ENCODE assay signal across 8 cellular contexts in the genomic region with DNA sequence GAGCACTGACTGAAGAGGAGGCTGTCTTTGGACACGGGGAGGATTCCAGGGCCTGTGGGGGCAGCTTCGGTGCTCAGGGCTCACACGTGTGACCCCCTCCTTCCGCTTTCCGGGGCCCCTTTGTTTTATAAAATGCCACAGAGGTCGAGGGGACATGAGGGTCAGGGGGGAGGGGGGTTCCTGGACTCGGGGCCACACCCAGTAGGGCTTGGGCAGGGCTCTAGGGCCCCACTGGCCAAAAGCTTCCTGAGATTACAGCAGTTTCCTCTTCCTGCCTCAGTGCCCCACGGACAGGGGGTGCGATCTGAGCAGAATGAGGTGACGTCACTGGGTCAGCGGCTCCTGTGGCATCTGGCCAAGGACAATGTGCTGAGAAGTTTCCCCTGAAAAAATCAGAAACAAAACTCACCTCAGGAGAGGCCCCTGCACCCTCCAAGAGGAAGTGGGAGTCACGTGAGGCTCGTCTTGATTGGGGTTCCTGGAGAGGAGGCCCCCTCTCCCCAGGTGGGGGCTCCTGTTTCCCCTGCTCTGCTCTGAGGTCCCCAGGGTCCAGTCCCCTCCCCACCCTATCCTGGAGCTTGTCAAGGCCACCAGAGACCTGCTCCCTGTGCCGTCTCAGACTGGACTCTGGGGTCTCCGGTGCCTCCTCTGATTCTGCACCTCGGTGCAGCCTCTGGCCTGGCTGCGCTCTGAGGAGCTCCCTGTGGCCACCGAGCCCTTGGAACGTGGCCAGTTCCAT. TPM values are rescaled to one million over a fixed set of nuclear protein-coding genes. Genes with fewer than 3 reads are reported as not detected.
DNase-seq lines count a peak whose midpoint lies in the region; ATAC-seq and TF ChIP-seq lines count a peak whose summit lies in the region.

No MANE protein-coding gene starts in this region.

- ATAC-seq in GM19397 (IDR thresholded peaks at IDR 0.05; ENCODE audit: unreplicated experiment) (peak; percentile 51), psoas muscle (peak; percentile 55 to 85 (median 84)), GM18520 (IDR thresholded peaks at IDR 0.05; ENCODE audit: unreplicated experiment) (no peak)
- ATAC-seq in activated T-cell treated with anti-CD3 and anti-CD28 coated beads, Interleukin-2, amount 50 U/mL, for 4 hours, result peak; percentile 44

- H3K4me3 Mint-ChIP-seq in activated T-cell treated with anti-CD3 and anti-CD28 coated beads, Interleukin-2, amount 50 U/mL, for 4 hours, result peak overlapping the region; percentile 56

- WGBS in psoas muscle, 3 donors, result 24 to 26% (median 24%) methylated on average over 17 to 19 of the region's 19 CpGs

- H3K4me1 ChIP-seq in ACC112 (ENCODE audit: control insufficient read depth, insufficient read depth, low read length, unreplicated experiment) (peaks cover 29% of the 10 kb centered on the region), psoas muscle (peaks cover 13% of the 10 kb centered on the region)

- H3K27me3 ChIP-seq in ACC112 (ENCODE audit: insufficient read depth, low read length) (no peaks in the 10 kb centered on the region), HL-60 (ENCODE audit: insufficient read depth, poor library complexity, severe bottlenecking) (peaks cover 4% of the 10 kb centered on the region), psoas muscle (ENCODE audit: insufficient read depth in 3 of 3, low read length in 2 of 3) (peaks cover 0 to 6% (median 3%) of the 10 kb centered on the region in 3 donors)

- no peaks in the 10 kb centered on the region for H3K9me3 Mint-ChIP-seq in activated T-cell treated with anti-CD3 and anti-CD28 coated beads, Interleukin-2, amount 50 U/mL, for 4 hours

- H3K4me3 ChIP-seq in ACC112 (ENCODE audit: low read depth, low read length) (peak overlapping the region; percentile 32), HL-60 (replicated peaks; ENCODE audit: insufficient read depth, low read length) (no peak overlapping the region), psoas muscle (peak overlapping the region; percentile 36)

- peak overlapping the region; percentile 30 for H2AFZ ChIP-seq in ACC112 (ENCODE audit: low read length, unreplicated experiment)

- H3K27ac ChIP-seq in ACC112 (ENCODE audit: low read depth, low read length) (peak overlapping the region; percentile 70), HL-60 (replicated peaks) (peak overlapping the region; percentile 44), psoas muscle (peak overlapping the region; percentile 76)

- no peaks in the 10 kb centered on the region for H3K27me3 Mint-ChIP-seq in activated T-cell treated with anti-CD3 and anti-CD28 coated beads, Interleukin-2, amount 50 U/mL, for 4 hours (ENCODE audit: low read depth)

- peaks cover 67% of the 10 kb centered on the region for H3K4me1 Mint-ChIP-seq in activated T-cell treated with anti-CD3 and anti-CD28 coated beads, Interleukin-2, amount 50 U/mL, for 4 hours (ENCODE audit: low read depth)

- no peaks in the 10 kb centered on the region for H3K36me3 Mint-ChIP-seq in activated T-cell treated with anti-CD3 and anti-CD28 coated beads, Interleukin-2, amount 50 U/mL, for 4 hours (ENCODE audit: insufficient read depth)

- intact Hi-C loops in psoas muscle (cut with DNase I), result no loop called here

- peak; percentile 50 to 83 for DNase-seq in HL-60 (ENCODE audit: low read depth in 1 of 2, low spot score in 1 of 2)
- DNase-seq in activated T-cell treated with anti-CD3 and anti-CD28 coated beads, Interleukin-2, amount 50 U/mL, for 4 hours, result no peak
- DNase-seq in glomerular visceral epithelial cell (ENCODE audit: extremely low spot score), result peak; percentile 44
- DNase-seq in psoas muscle, result peak; percentile 81 to 90
- no peak for DNase-seq in NCI-H510A (lab: John Stamatoyannopoulos, UW)

- H3K36me3 ChIP-seq in ACC112 (ENCODE audit: insufficient read depth, low read length) (no peaks in the 10 kb centered on the region), psoas muscle (ENCODE audit: insufficient read depth in 1 of 2, low read depth in 1 of 2) (no peaks in the 10 kb centered on the region)

- H3K79me2 ChIP-seq in ACC112 (ENCODE audit: control insufficient read depth, insufficient read depth, low read length, unreplicated experiment), result no peaks in the 10 kb centered on the region

- no peaks in the 10 kb centered on the region for H3K9me3 ChIP-seq in psoas muscle

- no peak for TF ChIP-seq CTCF in HL-60 (IDR thresholded peaks at IDR 0.05; ENCODE audit: insufficient read depth, low read length)
- no peak for TF ChIP-seq CTCF in psoas muscle (IDR thresholded peaks at IDR 0.05)

RNA-seq across cellular contexts. Expression of gene IFITM3, which starts 6.4 kb away (rescaled TPM):
- 10 to 100 TPM in 2 of 3 donors, 1 to 10 TPM in 1; 5.3 to 24.6 (median 20.4) TPM for total RNA-seq in activated T-cell treated with anti-CD3 and anti-CD28 coated beads, Interleukin-2, amount 50 U/mL, for 4 hours
- 100 to 1,000 TPM; 136 to 234 (median 202) TPM for total RNA-seq in psoas muscle
- 100 to 1,000 TPM; 186 to 557 (median 260) TPM for polyA plus RNA-seq in psoas muscle

RNA-seq across cellular contexts. Expression of gene IFITM1, which starts 13.2 kb away (rescaled TPM):
- 100 to 1,000 TPM in 2 of 3 donors, 10 to 100 TPM in 1; 99.3 to 144 (median 120) TPM for total RNA-seq in activated T-cell treated with anti-CD3 and anti-CD28 coated beads, Interleukin-2, amount 50 U/mL, for 4 hours
- total RNA-seq in psoas muscle, result 100 to 1,000 TPM in 1 of 4 donors, 10 to 100 TPM in 3; 44.0 to 105 (median 71.3) TPM
- polyA plus RNA-seq in psoas muscle, result 100 to 1,000 TPM in 1 of 3 donors, 10 to 100 TPM in 2; 39.7 to 107 (median 69.7) TPM

RNA-seq across cellular contexts. Expression of gene IFITM2, which starts 19.4 kb away (rescaled TPM):
- 100 to 1,000 TPM; 197 to 257 (median 231) TPM for total RNA-seq in activated T-cell treated with anti-CD3 and anti-CD28 coated beads, Interleukin-2, amount 50 U/mL, for 4 hours
- 100 to 1,000 TPM; 131 to 161 (median 136) TPM for total RNA-seq in psoas muscle
- 100 to 1,000 TPM; 109 to 371 (median 181) TPM for polyA plus RNA-seq in psoas muscle

RNA-seq across cellular contexts. Expression of gene IFITM5, which starts 27.7 kb away (rescaled TPM):
- total RNA-seq in activated T-cell treated with anti-CD3 and anti-CD28 coated beads, Interleukin-2, amount 50 U/mL, for 4 hours, result not detected
- not detected for total RNA-seq in psoas muscle
- not detected for polyA plus RNA-seq in psoas muscle

RNA-seq across cellular contexts. Expression of gene PGGHG, which starts 38.1 kb away (rescaled TPM):
- 10 to 100 TPM; 16.6 to 76.3 (median 28.3) TPM for total RNA-seq in activated T-cell treated with anti-CD3 and anti-CD28 coated beads, Interleukin-2, amount 50 U/mL, for 4 hours
- total RNA-seq in psoas muscle, result 1 to 10 TPM; 2.9 to 5.1 (median 3.9) TPM
- polyA plus RNA-seq in psoas muscle, result 1 to 10 TPM; 2.7 to 8.6 (median 4.0) TPM

Comparison
In these comparisons a context has a peak if more than half of its experiments do, and no peak if none do; other contexts are left out.
1. DNase-seq: peak in HL-60 (2 of 2), glomerular visceral epithelial cell (single experiment) and psoas muscle (2 of 2); none in activated T-cell treated with anti-CD3 and anti-CD28 coated beads, Interleukin-2, amount 50 U/mL, for 4 hours (single experiment) and NCI-H510A (single experiment).
2. RNA of gene IFITM3, which starts 6.4 kb away (total RNA-seq): 136 to 234 TPM in psoas muscle; 5.3 to 24.6 TPM in activated T-cell treated with anti-CD3 and anti-CD28 coated beads, Interleukin-2, amount 50 U/mL, for 4 hours; every median in the first group is over 4 times any median in the second.
3. Peak in every context shown above with its lines, with median percentiles within 50 percentile points of each other: H3K27ac ChIP-seq.